In the genomic region with DNA sequence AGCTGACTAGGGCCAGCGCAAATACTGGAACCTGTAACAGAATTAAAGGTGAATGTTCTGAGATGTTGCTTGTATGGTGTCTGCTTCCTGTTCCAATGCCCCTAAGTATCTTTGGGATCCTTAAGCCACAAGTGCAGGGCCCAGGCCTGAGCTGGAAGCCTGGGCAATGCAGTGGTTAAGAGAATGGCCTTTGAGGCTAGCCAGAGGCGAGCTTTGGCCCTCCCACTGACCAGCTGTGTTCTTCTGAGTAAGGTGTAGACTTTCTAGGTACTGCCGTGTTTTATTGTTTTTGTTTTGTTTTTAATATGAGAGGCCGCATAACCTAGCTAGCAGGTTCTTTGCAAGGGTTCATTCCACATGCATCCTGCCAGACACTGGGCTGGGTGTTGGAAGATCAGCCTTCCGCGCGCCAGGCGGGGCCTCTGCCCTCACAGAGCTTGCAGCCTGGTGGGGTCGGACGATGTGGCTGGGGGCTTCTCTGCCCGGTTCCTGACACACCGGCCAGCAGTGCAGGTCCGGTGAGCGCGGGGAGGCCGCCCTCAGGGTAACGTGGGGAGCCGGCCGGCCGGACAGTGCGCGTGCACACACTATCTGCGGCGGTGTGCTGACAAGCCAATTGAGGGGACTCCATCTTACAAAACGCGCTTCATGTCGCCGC, we compare ENCODE assay signal across 1 cellular context.
TF ChIP-seq lines count a peak whose summit lies in the region.

No MANE protein-coding gene starts in this region.

TF ChIP-seq in HepG2, 621 proteins besides CTCF, POLR2A, EP300 and RAD21 (continued from another document):
- TF ChIP-seq, protein P1, sequence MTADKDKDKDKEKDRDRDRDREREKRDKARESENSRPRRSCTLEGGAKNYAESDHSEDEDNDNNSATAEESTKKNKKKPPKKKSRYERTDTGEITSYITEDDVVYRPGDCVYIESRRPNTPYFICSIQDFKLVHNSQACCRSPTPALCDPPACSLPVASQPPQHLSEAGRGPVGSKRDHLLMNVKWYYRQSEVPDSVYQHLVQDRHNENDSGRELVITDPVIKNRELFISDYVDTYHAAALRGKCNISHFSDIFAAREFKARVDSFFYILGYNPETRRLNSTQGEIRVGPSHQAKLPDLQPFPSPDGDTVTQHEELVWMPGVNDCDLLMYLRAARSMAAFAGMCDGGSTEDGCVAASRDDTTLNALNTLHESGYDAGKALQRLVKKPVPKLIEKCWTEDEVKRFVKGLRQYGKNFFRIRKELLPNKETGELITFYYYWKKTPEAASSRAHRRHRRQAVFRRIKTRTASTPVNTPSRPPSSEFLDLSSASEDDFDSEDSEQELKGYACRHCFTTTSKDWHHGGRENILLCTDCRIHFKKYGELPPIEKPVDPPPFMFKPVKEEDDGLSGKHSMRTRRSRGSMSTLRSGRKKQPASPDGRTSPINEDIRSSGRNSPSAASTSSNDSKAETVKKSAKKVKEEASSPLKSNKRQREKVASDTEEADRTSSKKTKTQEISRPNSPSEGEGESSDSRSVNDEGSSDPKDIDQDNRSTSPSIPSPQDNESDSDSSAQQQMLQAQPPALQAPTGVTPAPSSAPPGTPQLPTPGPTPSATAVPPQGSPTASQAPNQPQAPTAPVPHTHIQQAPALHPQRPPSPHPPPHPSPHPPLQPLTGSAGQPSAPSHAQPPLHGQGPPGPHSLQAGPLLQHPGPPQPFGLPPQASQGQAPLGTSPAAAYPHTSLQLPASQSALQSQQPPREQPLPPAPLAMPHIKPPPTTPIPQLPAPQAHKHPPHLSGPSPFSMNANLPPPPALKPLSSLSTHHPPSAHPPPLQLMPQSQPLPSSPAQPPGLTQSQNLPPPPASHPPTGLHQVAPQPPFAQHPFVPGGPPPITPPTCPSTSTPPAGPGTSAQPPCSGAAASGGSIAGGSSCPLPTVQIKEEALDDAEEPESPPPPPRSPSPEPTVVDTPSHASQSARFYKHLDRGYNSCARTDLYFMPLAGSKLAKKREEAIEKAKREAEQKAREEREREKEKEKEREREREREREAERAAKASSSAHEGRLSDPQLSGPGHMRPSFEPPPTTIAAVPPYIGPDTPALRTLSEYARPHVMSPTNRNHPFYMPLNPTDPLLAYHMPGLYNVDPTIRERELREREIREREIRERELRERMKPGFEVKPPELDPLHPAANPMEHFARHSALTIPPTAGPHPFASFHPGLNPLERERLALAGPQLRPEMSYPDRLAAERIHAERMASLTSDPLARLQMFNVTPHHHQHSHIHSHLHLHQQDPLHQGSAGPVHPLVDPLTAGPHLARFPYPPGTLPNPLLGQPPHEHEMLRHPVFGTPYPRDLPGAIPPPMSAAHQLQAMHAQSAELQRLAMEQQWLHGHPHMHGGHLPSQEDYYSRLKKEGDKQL (CRISPR knock-in tag; IDR thresholded peaks at IDR 0.05; ENCODE audit: low read depth), result no peak
- TF ChIP-seq, protein P2, sequence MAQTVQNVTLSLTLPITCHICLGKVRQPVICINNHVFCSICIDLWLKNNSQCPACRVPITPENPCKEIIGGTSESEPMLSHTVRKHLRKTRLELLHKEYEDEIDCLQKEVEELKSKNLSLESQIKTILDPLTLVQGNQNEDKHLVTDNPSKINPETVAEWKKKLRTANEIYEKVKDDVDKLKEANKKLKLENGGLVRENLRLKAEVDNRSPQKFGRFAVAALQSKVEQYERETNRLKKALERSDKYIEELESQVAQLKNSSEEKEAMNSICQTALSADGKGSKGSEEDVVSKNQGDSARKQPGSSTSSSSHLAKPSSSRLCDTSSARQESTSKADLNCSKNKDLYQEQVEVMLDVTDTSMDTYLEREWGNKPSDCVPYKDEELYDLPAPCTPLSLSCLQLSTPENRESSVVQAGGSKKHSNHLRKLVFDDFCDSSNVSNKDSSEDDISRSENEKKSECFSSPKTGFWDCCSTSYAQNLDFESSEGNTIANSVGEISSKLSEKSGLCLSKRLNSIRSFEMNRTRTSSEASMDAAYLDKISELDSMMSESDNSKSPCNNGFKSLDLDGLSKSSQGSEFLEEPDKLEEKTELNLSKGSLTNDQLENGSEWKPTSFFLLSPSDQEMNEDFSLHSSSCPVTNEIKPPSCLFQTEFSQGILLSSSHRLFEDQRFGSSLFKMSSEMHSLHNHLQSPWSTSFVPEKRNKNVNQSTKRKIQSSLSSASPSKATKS (CRISPR knock-in tag; IDR thresholded peaks at IDR 0.05), result 0 out of 2 replicates have a peak, but pooled peaks have one; percentile 6
- 0 out of 2 replicates have a peak, but pooled peaks have one; percentile 45 for TF ChIP-seq REXO4 (CRISPR knock-in tag; IDR thresholded peaks at IDR 0.05; ENCODE audit: borderline replicate concordance)
- TF ChIP-seq, protein P3, sequence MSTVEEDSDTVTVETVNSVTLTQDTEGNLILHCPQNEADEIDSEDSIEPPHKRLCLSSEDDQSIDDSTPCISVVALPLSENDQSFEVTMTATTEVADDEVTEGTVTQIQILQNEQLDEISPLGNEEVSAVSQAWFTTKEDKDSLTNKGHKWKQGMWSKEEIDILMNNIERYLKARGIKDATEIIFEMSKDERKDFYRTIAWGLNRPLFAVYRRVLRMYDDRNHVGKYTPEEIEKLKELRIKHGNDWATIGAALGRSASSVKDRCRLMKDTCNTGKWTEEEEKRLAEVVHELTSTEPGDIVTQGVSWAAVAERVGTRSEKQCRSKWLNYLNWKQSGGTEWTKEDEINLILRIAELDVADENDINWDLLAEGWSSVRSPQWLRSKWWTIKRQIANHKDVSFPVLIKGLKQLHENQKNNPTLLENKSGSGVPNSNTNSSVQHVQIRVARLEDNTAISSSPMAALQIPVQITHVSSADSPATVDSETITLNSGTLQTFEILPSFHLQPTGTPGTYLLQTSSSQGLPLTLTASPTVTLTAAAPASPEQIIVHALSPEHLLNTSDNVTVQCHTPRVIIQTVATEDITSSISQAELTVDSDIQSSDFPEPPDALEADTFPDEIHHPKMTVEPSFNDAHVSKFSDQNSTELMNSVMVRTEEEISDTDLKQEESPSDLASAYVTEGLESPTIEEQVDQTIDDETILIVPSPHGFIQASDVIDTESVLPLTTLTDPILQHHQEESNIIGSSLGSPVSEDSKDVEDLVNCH (CRISPR knock-in tag; IDR thresholded peaks at IDR 0.05), result no peak
- TF ChIP-seq ZBTB38 (CRISPR knock-in tag; IDR thresholded peaks at IDR 0.05), result peak; percentile 100
- TF ChIP-seq KMT2A (CRISPR knock-in tag; IDR thresholded peaks at IDR 0.05), result no peak
- no peak for TF ChIP-seq ZNF678 (CRISPR knock-in tag; IDR thresholded peaks at IDR 0.05)
- TF ChIP-seq, protein P4, sequence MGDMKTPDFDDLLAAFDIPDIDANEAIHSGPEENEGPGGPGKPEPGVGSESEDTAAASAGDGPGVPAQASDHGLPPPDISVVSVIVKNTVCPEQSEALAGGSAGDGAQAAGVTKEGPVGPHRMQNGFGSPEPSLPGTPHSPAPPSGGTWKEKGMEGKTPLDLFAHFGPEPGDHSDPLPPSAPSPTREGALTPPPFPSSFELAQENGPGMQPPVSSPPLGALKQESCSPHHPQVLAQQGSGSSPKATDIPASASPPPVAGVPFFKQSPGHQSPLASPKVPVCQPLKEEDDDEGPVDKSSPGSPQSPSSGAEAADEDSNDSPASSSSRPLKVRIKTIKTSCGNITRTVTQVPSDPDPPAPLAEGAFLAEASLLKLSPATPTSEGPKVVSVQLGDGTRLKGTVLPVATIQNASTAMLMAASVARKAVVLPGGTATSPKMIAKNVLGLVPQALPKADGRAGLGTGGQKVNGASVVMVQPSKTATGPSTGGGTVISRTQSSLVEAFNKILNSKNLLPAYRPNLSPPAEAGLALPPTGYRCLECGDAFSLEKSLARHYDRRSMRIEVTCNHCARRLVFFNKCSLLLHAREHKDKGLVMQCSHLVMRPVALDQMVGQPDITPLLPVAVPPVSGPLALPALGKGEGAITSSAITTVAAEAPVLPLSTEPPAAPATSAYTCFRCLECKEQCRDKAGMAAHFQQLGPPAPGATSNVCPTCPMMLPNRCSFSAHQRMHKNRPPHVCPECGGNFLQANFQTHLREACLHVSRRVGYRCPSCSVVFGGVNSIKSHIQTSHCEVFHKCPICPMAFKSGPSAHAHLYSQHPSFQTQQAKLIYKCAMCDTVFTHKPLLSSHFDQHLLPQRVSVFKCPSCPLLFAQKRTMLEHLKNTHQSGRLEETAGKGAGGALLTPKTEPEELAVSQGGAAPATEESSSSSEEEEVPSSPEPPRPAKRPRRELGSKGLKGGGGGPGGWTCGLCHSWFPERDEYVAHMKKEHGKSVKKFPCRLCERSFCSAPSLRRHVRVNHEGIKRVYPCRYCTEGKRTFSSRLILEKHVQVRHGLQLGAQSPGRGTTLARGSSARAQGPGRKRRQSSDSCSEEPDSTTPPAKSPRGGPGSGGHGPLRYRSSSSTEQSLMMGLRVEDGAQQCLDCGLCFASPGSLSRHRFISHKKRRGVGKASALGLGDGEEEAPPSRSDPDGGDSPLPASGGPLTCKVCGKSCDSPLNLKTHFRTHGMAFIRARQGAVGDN (CRISPR knock-in tag; IDR thresholded peaks at IDR 0.05), result no peak
- no peak for TF ChIP-seq SP140L (CRISPR knock-in tag; IDR thresholded peaks at IDR 0.05; ENCODE audit: borderline replicate concordance)
- TF ChIP-seq MAFG (CRISPR knock-in tag; IDR thresholded peaks at IDR 0.05), result no peak
- TF ChIP-seq, protein P5, sequence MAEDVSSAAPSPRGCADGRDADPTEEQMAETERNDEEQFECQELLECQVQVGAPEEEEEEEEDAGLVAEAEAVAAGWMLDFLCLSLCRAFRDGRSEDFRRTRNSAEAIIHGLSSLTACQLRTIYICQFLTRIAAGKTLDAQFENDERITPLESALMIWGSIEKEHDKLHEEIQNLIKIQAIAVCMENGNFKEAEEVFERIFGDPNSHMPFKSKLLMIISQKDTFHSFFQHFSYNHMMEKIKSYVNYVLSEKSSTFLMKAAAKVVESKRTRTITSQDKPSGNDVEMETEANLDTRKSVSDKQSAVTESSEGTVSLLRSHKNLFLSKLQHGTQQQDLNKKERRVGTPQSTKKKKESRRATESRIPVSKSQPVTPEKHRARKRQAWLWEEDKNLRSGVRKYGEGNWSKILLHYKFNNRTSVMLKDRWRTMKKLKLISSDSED (CRISPR knock-in tag; IDR thresholded peaks at IDR 0.05), result no peak
